ENCODE assay signal across 8 cellular contexts in genomic region chr2:26770986-26771586, GRCh38. TPM values are rescaled to one million over a fixed set of nuclear protein-coding genes. Genes with fewer than 3 reads are reported as not detected.
A peak's percentile ranks its signal among the peaks of the same experiment; 100 is the strongest.
DNase-seq lines count a peak whose midpoint lies in the region; ATAC-seq and TF ChIP-seq lines count a peak whose summit lies in the region.

No MANE protein-coding gene starts in this region.

- H3K36me3 ChIP-seq in lung (ENCODE audit: control insufficient read depth in 2 of 2, insufficient read depth in 2 of 2, low read length in 2 of 2) (peaks cover 0 to 21% of the 10 kb centered on the region in 2 donors), transverse colon (peaks cover 0 to 7% (median 1%) of the 10 kb centered on the region in 4 donors)

- DNase-seq in NCI-H82 (lab: John Stamatoyannopoulos, UW), result peak; percentile 62
- DNase-seq in NCI-H82 treated with DMSO at 0.1 percent for 48 hours (lab: John Stamatoyannopoulos, UW; ENCODE audit: unreplicated experiment), result no peak
- DNase-seq in RWPE1 (ENCODE audit: low spot score), result peak; percentile 75
- DNase-seq in lung (ENCODE audit: low spot score), result peak; percentile 62
- DNase-seq in transverse colon, result peak; percentile 63
- no peak for DNase-seq in NCI-H2227 (lab: John Stamatoyannopoulos, UW; ENCODE audit: unreplicated experiment)

- TF ChIP-seq CTCF in RWPE1 (conservative IDR thresholded peaks at IDR 0.05; ENCODE audit: low read depth), result no peak
- TF ChIP-seq CTCF in lung (IDR thresholded peaks at IDR 0.05; ENCODE audit: control extremely low read depth, extremely low read depth), result no peak
- peak; percentile 15 to 41 (median 27) for TF ChIP-seq CTCF in transverse colon (IDR thresholded peaks at IDR 0.05)

- no peak for TF ChIP-seq EP300 in transverse colon (IDR thresholded peaks at IDR 0.05; ENCODE audit: low read depth)

- TF ChIP-seq POLR2A in transverse colon (IDR thresholded peaks at IDR 0.05), result no peak

- H3K27ac Mint-ChIP-seq in dendritic cell treated with granulocyte-macrophage colony-stimulating factor and Interleukin-4, amounts not matched to agents 40 ng/mL and 50 ng/mL, for 4 days, result peak overlapping the region; percentile 99

- in situ Hi-C loops in transverse colon (cut with MboI; ENCODE audit: low pct_ligation_motif_present in 1 of 4, low pct_unique_long_range_greater_than_20kb in 1 of 4, low sequenced_read_pairs in 3 of 4), result no loop called here

- peaks cover 69% of the 10 kb centered on the region for H3K4me1 Mint-ChIP-seq in dendritic cell treated with granulocyte-macrophage colony-stimulating factor and Interleukin-4, amounts not matched to agents 40 ng/mL and 50 ng/mL, for 4 days (ENCODE audit: low read depth)

- H3K9me3 Mint-ChIP-seq in dendritic cell treated with granulocyte-macrophage colony-stimulating factor and Interleukin-4, amounts not matched to agents 40 ng/mL and 50 ng/mL, for 4 days, result no peaks in the 10 kb centered on the region

- POLR2A ChIA-PET in RWPE1 (lab: Yijun Ruan, JAX; ENCODE audit: low non-redundant PET), result interaction anchor here (0.6 kb wide), 1 partner anchor 9 kb away, joined by 3 read pairs; no protein-coding TSS in a partner anchor

- H3K27me3 ChIP-seq in lung (ENCODE audit: control insufficient read depth, insufficient read depth), result no peaks in the 10 kb centered on the region
- no peaks in the 10 kb centered on the region for H3K27me3 ChIP-seq in transverse colon

- no peak overlapping the region for H3K4me3 ChIP-seq in lung
- no peak overlapping the region for H3K4me3 ChIP-seq in transverse colon

- no peak overlapping the region for H3K4me3 Mint-ChIP-seq in dendritic cell treated with granulocyte-macrophage colony-stimulating factor and Interleukin-4, amounts not matched to agents 40 ng/mL and 50 ng/mL, for 4 days

- intact Hi-C loops in dendritic cell treated with granulocyte-macrophage colony-stimulating factor and Interleukin-4, amounts not matched to agents 40 ng/mL and 50 ng/mL, for 4 days (cut with micrococcal nuclease), result no loop called here
- intact Hi-C loops in transverse colon (cut with DNase I; ENCODE audit: low total_unique reads), result no loop called here

- H3K27ac ChIP-seq in RWPE1 (peak overlapping the region; percentile 97), lung (ENCODE audit: low read depth in 1 of 2, low read length in 1 of 2) (peak overlapping the region; percentile 81 to 84), transverse colon (peak overlapping the region; percentile 80 to 88 (median 84))

- no peaks in the 10 kb centered on the region for H3K9me3 ChIP-seq in lung (ENCODE audit: control insufficient read depth in 2 of 2, insufficient read depth in 1 of 2, low read length in 1 of 2)
- H3K9me3 ChIP-seq in transverse colon, result no peaks in the 10 kb centered on the region

- H3K36me3 Mint-ChIP-seq in dendritic cell treated with granulocyte-macrophage colony-stimulating factor and Interleukin-4, amounts not matched to agents 40 ng/mL and 50 ng/mL, for 4 days (ENCODE audit: low read depth), result peaks cover 74% of the 10 kb centered on the region

- ATAC-seq in lung (ENCODE audit: insufficient read depth, low FRiP score) (no peak), GM19023 (IDR thresholded peaks at IDR 0.05; ENCODE audit: unreplicated experiment) (no peak)

- peaks cover 20 to 32% of the 10 kb centered on the region in 2 donors for H3K4me1 ChIP-seq in lung (ENCODE audit: control insufficient read depth in 2 of 2, insufficient read depth in 2 of 2, low read length in 2 of 2)
- peaks cover 28 to 71% (median 32%) of the 10 kb centered on the region in 4 donors for H3K4me1 ChIP-seq in transverse colon

- WGBS in lung, 2 donors, result 76 to 81% methylated on average over 6 of the region's 6 CpGs
- WGBS in transverse colon (ENCODE audit: low coverage in 1 of 2), 2 donors, result 86% methylated on average over 5 of the region's 6 CpGs; no CpG with 5 or more reads in 1 of the 2 donors

- CTCF ChIA-PET in RWPE1 (lab: Yijun Ruan, JAX), result interaction anchor here (1.1 to 1.2 kb wide), 4 partner anchors 8 to 193 kb away, joined by 3 to 5 read pairs (median 4); no protein-coding TSS in a partner anchor

- H3K27me3 Mint-ChIP-seq in dendritic cell treated with granulocyte-macrophage colony-stimulating factor and Interleukin-4, amounts not matched to agents 40 ng/mL and 50 ng/mL, for 4 days, result no peaks in the 10 kb centered on the region

RNA-seq across cellular contexts. Expression of gene SLC35F6, which starts 7.0 kb away (rescaled TPM):
- total RNA-seq in lung (10 to 100 TPM; 14.8 to 49.9 TPM), transverse colon (10 to 100 TPM; 23.3 to 36.3 (median 33.3) TPM)
- polyA plus RNA-seq in lung, result 10 to 100 TPM; 21.2 to 21.6 TPM

RNA-seq across cellular contexts. Expression of gene CENPA, which starts 14.8 kb away (rescaled TPM):
- total RNA-seq in lung (1 to 10 TPM in 1 of 2 donors, under 1 TPM in 1; 0.71 to 1.5 TPM), transverse colon (10 to 100 TPM in 1 of 4 donors, 1 to 10 TPM in 1, not detected in 2; 1.1 to 14.9 TPM)
- polyA plus RNA-seq in lung, result under 1 TPM; 0.94 to 0.96 TPM

Comparison
In these comparisons a context has a peak if more than half of its experiments do, and no peak if none do; other contexts are left out.
1. DNase-seq: peak in NCI-H82 (single experiment), RWPE1 (single experiment), lung (single experiment) and transverse colon (single experiment); none in NCI-H82 treated with DMSO at 0.1 percent for 48 hours (single experiment) and NCI-H2227 (single experiment).
2. CTCF ChIP-seq: peak in transverse colon (5 of 5); none in RWPE1 (single experiment) and lung (single experiment).
3. Peak in every context shown above with its lines, with median percentiles within 50 percentile points of each other: H3K27ac ChIP-seq.